ENCODE assay signal across 23 cellular contexts in genomic region chr22:22396741-22397291, GRCh38.
DNase-seq lines count a peak whose midpoint lies in the region; ATAC-seq and TF ChIP-seq lines count a peak whose summit lies in the region.
"Had no signal": no experiment of that assay in that cellular context is flagged by ENCODE, and none has a peak within 500 bp of the region (broad histone marks: within the 10 kb centered on the region; RNA-seq: fewer than 3 reads in every experiment).

No MANE protein-coding gene starts in this region.

- intact Hi-C loops in OCI-LY7 (cut with micrococcal nuclease; ENCODE audit: unreplicated experiment), result loop anchor here (1.0 kb wide), 1 partner anchor 48 kb away; no protein-coding TSS in a partner anchor

- H3K9ac ChIP-seq in skeletal muscle tissue (ENCODE audit: low read depth in 1 of 3, low read length in 3 of 3), result no peak overlapping the region

- peak overlapping the region; percentile 85 for H3K4me2 ChIP-seq in OCI-LY7 (ENCODE audit: low read length)
- H3K4me2 ChIP-seq: GM23338 had no signal

- CTCF ChIA-PET in OCI-LY7 (lab: Charles Lee; ENCODE audit: unreplicated experiment), result interaction anchor here (1.1 to 1.4 kb wide), 2 partner anchors 17 to 48 kb away, joined by 4 to 5 read pairs; no protein-coding TSS in a partner anchor

- H3K4me1 ChIP-seq in OCI-LY7 (ENCODE audit: insufficient read depth, low read length, poor library complexity, severe bottlenecking) (peaks cover 65% of the 10 kb centered on the region), skeletal muscle tissue (ENCODE audit: control insufficient read depth in 3 of 3, insufficient read depth in 3 of 3, low read length in 3 of 3) (peaks cover 2 to 7% (median 3%) of the 10 kb centered on the region in 3 donors)
- H3K4me1 ChIP-seq: gastrocnemius medialis, lower lobe of right lung, tibial artery had no signal

- no peak overlapping the region for H3K4me3 ChIP-seq in OCI-LY7 (ENCODE audit: low read depth, low read length, poor library complexity, severe bottlenecking)
- H3K4me3 ChIP-seq in skeletal muscle tissue (ENCODE audit: low read length in 3 of 3), result no peak overlapping the region
- H3K4me3 ChIP-seq: gastrocnemius medialis, GM23338, lower lobe of right lung, SK-N-MC, tibial artery had no signal

- H3K27ac ChIP-seq in C4-2B (peak overlapping the region; percentile 32), OCI-LY7 (ENCODE audit: low read depth, low read length, poor library complexity, severe bottlenecking) (peak overlapping the region; percentile 97), layer of hippocampus (ENCODE audit: low read depth, low read length) (peak overlapping the region; percentile 40), skeletal muscle tissue (ENCODE audit: low read depth, low read length) (peak overlapping the region; percentile 40)
- H3K27ac ChIP-seq: gastrocnemius medialis, lower lobe of right lung, SK-N-MC, tibial artery had no signal

- no peak for ATAC-seq in GM18517 (IDR thresholded peaks at IDR 0.05; ENCODE audit: unreplicated experiment)
- ATAC-seq in HG03175 (IDR thresholded peaks at IDR 0.05; ENCODE audit: unreplicated experiment), result no peak
- ATAC-seq: effector memory CD8-positive, alpha-beta T cell; stimulated activated naive CD8-positive, alpha-beta T cell treated with anti-CD3 and anti-CD28 coated beads, Interleukin-15, Interleukin-2, amounts not matched to agents 100 U/mL and 50 U/mL, for 24 hours; T-helper 17 cell had no signal

- DNase-seq in OCI-LY7 (ENCODE audit: low spot score), result no peak
- no peak for DNase-seq in LoVo (ENCODE audit: low spot score)
- no peak for DNase-seq in cerebellar cortex (ENCODE audit: low spot score)
- DNase-seq: activated CD4-positive, alpha-beta T cell treated with anti-CD3 and anti-CD28 coated beads for 4 hours; activated CD8-positive, alpha-beta memory T cell treated with anti-CD3 and anti-CD28 coated beads for 24 hours; activated gamma-delta T cell; activated T-cell treated with anti-CD3 and anti-CD28 coated beads, Interleukin-2, amount 50 U/mL, for 1 hour; CD4-positive, alpha-beta T cell; effector memory CD8-positive, alpha-beta T cell; immature natural killer cell; lower lobe of right lung; NCI-H526 treated with DMSO at 0.1 percent for 48 hours; stimulated activated naive CD8-positive, alpha-beta T cell treated with anti-CD3 and anti-CD28 coated beads, Interleukin-15, Interleukin-2, amounts not matched to agents 100 U/mL and 50 U/mL, for 24 hours; T-helper 17 cell had no signal

- H3K27me3 ChIP-seq in layer of hippocampus (ENCODE audit: control insufficient read depth, insufficient read depth, low read length) (no peaks in the 10 kb centered on the region), skeletal muscle tissue (ENCODE audit: control insufficient read depth in 3 of 3, insufficient read depth in 3 of 3, low read length in 3 of 3) (peaks cover 5 to 18% (median 10%) of the 10 kb centered on the region in 3 donors)
- H3K27me3 ChIP-seq: gastrocnemius medialis had no signal

- no TSS peak for BruUV-seq in OCI-LY7 (replicated peaks; lab: Mats Ljungman, UMichigan)

- H3K9me2 ChIP-seq in OCI-LY7 (ENCODE audit: insufficient read depth, low read length), result no peaks in the 10 kb centered on the region

- H3K9me3 ChIP-seq in OCI-LY7 (ENCODE audit: low read length) (peaks cover 23% of the 10 kb centered on the region; the same call in 1 of the 2 replicates), skeletal muscle tissue (ENCODE audit: control insufficient read depth in 3 of 3, low read length in 3 of 3) (peaks cover 2 to 4% (median 2%) of the 10 kb centered on the region in 3 donors)

- no peaks in the 10 kb centered on the region for H4K20me1 ChIP-seq in OCI-LY7 (ENCODE audit: insufficient read depth, low read length)

- no peak for TF ChIP-seq CTCF in C4-2B (conservative IDR thresholded peaks at IDR 0.05)
- TF ChIP-seq CTCF in OCI-LY7 (conservative IDR thresholded peaks at IDR 0.05; ENCODE audit: low read length), result no peak

- H2AFZ ChIP-seq in OCI-LY7 (ENCODE audit: low read length), result peak overlapping the region; percentile 17; the same call in 1 of the 2 replicates
- H2AFZ ChIP-seq: GM23338 had no signal

- no peaks in the 10 kb centered on the region for H3K79me2 ChIP-seq in OCI-LY7 (ENCODE audit: insufficient read depth, low read depth, low read length)

- POLR2A ChIA-PET in OCI-LY7 (lab: Charles Lee), result interaction anchor here (0.6 to 4.2 kb wide), 8 partner anchors 8 to 531 kb away, joined by 3 to 40 read pairs (median 6); no protein-coding TSS in a partner anchor

- H3K36me3 ChIP-seq in OCI-LY7 (ENCODE audit: insufficient read depth, low read length), result peaks cover 9% of the 10 kb centered on the region; the same call in 1 of the 2 replicates
- no peaks in the 10 kb centered on the region for H3K36me3 ChIP-seq in skeletal muscle tissue (ENCODE audit: control insufficient read depth in 3 of 3, insufficient read depth in 3 of 3, low read length in 3 of 3)
- H3K36me3 ChIP-seq: gastrocnemius medialis, lower lobe of right lung, tibial artery had no signal

Comparison
In these comparisons a context has a peak if more than half of its experiments do, and no peak if none do; other contexts are left out.
1. H3K27ac ChIP-seq: peak in every context shown above with its lines; median percentile 97 in OCI-LY7; 40 in layer of hippocampus; 40 in skeletal muscle tissue; 32 in C4-2B.